26 cellular contexts compared by ENCODE assay signal in the genomic region with DNA sequence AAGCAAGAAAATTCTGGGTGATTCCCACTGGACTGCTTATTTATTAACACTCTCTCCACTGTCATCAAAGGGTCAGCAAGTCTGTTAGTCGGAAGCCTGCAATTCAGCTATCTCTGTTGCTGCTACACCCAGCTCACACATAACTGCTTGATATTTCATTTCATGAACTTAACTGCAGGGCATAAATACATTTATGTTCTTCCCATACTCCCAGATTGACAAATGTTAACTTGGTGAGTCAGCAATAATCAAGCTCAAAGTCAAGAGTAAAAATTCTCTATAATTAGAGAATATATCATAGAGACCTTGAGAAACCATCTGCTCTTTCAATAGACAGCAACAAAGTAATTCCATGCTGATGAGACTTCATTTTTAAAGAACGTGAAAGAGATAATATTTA.
"Had no signal": no experiment of that assay in that cellular context is flagged by ENCODE, and none has a peak within 500 bp of the region (broad histone marks: within the 10 kb centered on the region; RNA-seq: fewer than 3 reads in every experiment).

No MANE protein-coding gene starts in this region.

- ATAC-seq: activated CD4-positive, alpha-beta T cell treated with anti-CD3 and anti-CD28 coated beads for 36 hours; activated T-cell treated with anti-CD3 and anti-CD28 coated beads, Interleukin-2, amount 50 U/mL, for 72 hours; effector memory CD8-positive, alpha-beta T cell; left cardiac atrium; left ventricle myocardium superior; mucosa of descending colon; natural killer cell treated with Interleukin-12 subunit alpha and Interleukin-12 subunit beta and Interleukin-15 and Interleukin-18, amount 100 ng/mL, for 72 hours; sciatic nerve; stimulated activated naive CD8-positive, alpha-beta T cell treated with anti-CD3 and anti-CD28 coated beads, Interleukin-15, Interleukin-2, amounts not matched to agents 100 U/mL and 50 U/mL, for 24 hours had no signal

- H3K9me3 ChIP-seq: adrenal gland, testis had no signal

- H3K4me3 ChIP-seq: adrenal gland, mucosa of descending colon, testis, transverse colon had no signal

- H3K27me3 ChIP-seq: adrenal gland, testis, transverse colon had no signal

- H3K27ac ChIP-seq: adrenal gland, testis, transverse colon had no signal

- H3K4me1 ChIP-seq: adrenal gland, testis, transverse colon had no signal

- H3K36me3 ChIP-seq: adrenal gland, transverse colon had no signal

- DNase-seq: activated CD4-positive, alpha-beta T cell treated with anti-CD3 and anti-CD28 coated beads for 36 hours; activated CD4-positive, CD25-positive, alpha-beta regulatory T cell; activated naive CD4-positive, alpha-beta T cell treated with Interleukin-2 at 50 U/mL for 16 hours; activated naive CD8-positive, alpha-beta T cell treated with anti-CD3 and anti-CD28 coated beads for 36 hours; activated T-cell treated with anti-CD3 and anti-CD28 coated beads for 4 hours; activated T-cell treated with anti-CD3 and anti-CD28 coated beads, Interleukin-2, amount 50 U/mL, for 72 hours; adrenal gland; aorta; cortex of kidney; effector memory CD8-positive, alpha-beta T cell; foreskin melanocyte; glutamatergic neuron; islet precursor cell; left cardiac atrium; left ventricle myocardium superior; mucosa of descending colon; posterior cingulate gyrus; small intestine; stimulated activated CD4-positive, alpha-beta T cell treated with anti-CD3 and anti-CD28 coated beads, Interleukin-15, amount 100 ng/mL, for 24 hours; stimulated activated CD4-positive, alpha-beta T cell treated with anti-CD3 and anti-CD28 coated beads, Interleukin-2, amount 100 ng/mL, for 24 hours; stimulated activated naive CD8-positive, alpha-beta T cell treated with anti-CD3 and anti-CD28 coated beads, Interleukin-15, Interleukin-2, amounts not matched to agents 100 U/mL and 50 U/mL, for 24 hours; T-helper 1 cell; testis; transverse colon had no signal
